23 cellular contexts compared by ENCODE assay signal in genomic region chr6:161232467-161232866, GRCh38. TPM values are rescaled to one million over a fixed set of nuclear protein-coding genes. Genes with fewer than 3 reads are reported as not detected.
DNase-seq lines count a peak whose midpoint lies in the region; ATAC-seq and TF ChIP-seq lines count a peak whose summit lies in the region.
"Had no signal": no experiment of that assay in that cellular context is flagged by ENCODE, and none has a peak within 500 bp of the region (broad histone marks: within the 10 kb centered on the region; RNA-seq: fewer than 3 reads in every experiment).

No MANE protein-coding gene starts in this region.

- no peak overlapping the region for H2BK120ac ChIP-seq in neuronal stem cell (ENCODE audit: low read depth, low read length)

- H3K9me3 Mint-ChIP-seq in brain = peaks cover 0 to 4% (median 0%) of the 10 kb centered on the region in 5 experiments
- H3K9me3 Mint-ChIP-seq in osteocyte (ENCODE audit: unreplicated experiment) = no peaks in the 10 kb centered on the region
- no peaks in the 10 kb centered on the region for H3K9me3 Mint-ChIP-seq in activated naive CD8-positive, alpha-beta T cell treated with anti-CD3 and anti-CD28 coated beads for 36 hours

- H3K4me1 Mint-ChIP-seq in brain = peaks cover 87% of the 10 kb centered on the region
- peaks cover 51% of the 10 kb centered on the region for H3K4me1 Mint-ChIP-seq in osteocyte (ENCODE audit: unreplicated experiment)
- peaks cover 2% of the 10 kb centered on the region for H3K4me1 Mint-ChIP-seq in activated naive CD8-positive, alpha-beta T cell treated with anti-CD3 and anti-CD28 coated beads for 36 hours

- peaks cover 41% of the 10 kb centered on the region for H3K36me3 Mint-ChIP-seq in brain
- no peaks in the 10 kb centered on the region for H3K36me3 Mint-ChIP-seq in osteocyte (ENCODE audit: unreplicated experiment)
- H3K36me3 Mint-ChIP-seq in activated naive CD8-positive, alpha-beta T cell treated with anti-CD3 and anti-CD28 coated beads for 36 hours = peaks cover 10% of the 10 kb centered on the region

- H3K4me3 Mint-ChIP-seq in brain (no peak overlapping the region), osteocyte (ENCODE audit: unreplicated experiment) (no peak overlapping the region)
- no peak overlapping the region for H3K4me3 Mint-ChIP-seq in activated naive CD8-positive, alpha-beta T cell treated with anti-CD3 and anti-CD28 coated beads for 36 hours

- H2AFZ ChIP-seq in neuronal stem cell (ENCODE audit: low read length) = no peak overlapping the region

- no peak overlapping the region for H3K23ac ChIP-seq in neuronal stem cell (ENCODE audit: low read depth, low read length, poor library complexity)

- no peak overlapping the region for H3K4me2 ChIP-seq in neuronal stem cell (ENCODE audit: insufficient read depth, low read length, poor library complexity, severe bottlenecking)

- H3K9ac ChIP-seq in neuronal stem cell (ENCODE audit: low read depth, low read length, poor library complexity) = no peak overlapping the region

- no peak for ATAC-seq in HG03354 (IDR thresholded peaks at IDR 0.05; ENCODE audit: poor library complexity, severe bottlenecking, unreplicated experiment)
- ATAC-seq in HG03442 (IDR thresholded peaks at IDR 0.05; ENCODE audit: unreplicated experiment) = no peak
- ATAC-seq: HCT116, Panc1 had no signal

- H3K9me3 ChIP-seq in neuronal stem cell (replicated peaks in 1 of 2; ENCODE audit: control insufficient read depth in 2 of 2, insufficient read depth in 1 of 2, low read depth in 1 of 2, low read length in 2 of 2) = peaks cover 0 to 2% of the 10 kb centered on the region in 2 donors

- peak overlapping the region; percentile 58 for H3K18ac ChIP-seq in neuronal stem cell (ENCODE audit: low read length)

- peak overlapping the region in 3 of 5 experiments; percentile 39 to 95 (median 82) for H3K27ac Mint-ChIP-seq in brain
- no peak overlapping the region for H3K27ac Mint-ChIP-seq in osteocyte (ENCODE audit: unreplicated experiment)
- no peak overlapping the region for H3K27ac Mint-ChIP-seq in activated naive CD8-positive, alpha-beta T cell treated with anti-CD3 and anti-CD28 coated beads for 36 hours

- no peak overlapping the region for H2BK12ac ChIP-seq in neuronal stem cell (ENCODE audit: low read length)

- H3K27me3 Mint-ChIP-seq in brain = peaks cover 4% of the 10 kb centered on the region
- H3K27me3 Mint-ChIP-seq in osteocyte (ENCODE audit: unreplicated experiment) = no peaks in the 10 kb centered on the region
- no peaks in the 10 kb centered on the region for H3K27me3 Mint-ChIP-seq in activated naive CD8-positive, alpha-beta T cell treated with anti-CD3 and anti-CD28 coated beads for 36 hours

- H3K79me1 ChIP-seq in neuronal stem cell (ENCODE audit: low read depth, low read length) = peaks cover 3% of the 10 kb centered on the region

- no peak overlapping the region for H4K8ac ChIP-seq in neuronal stem cell (ENCODE audit: low read depth, low read length)

- H3K36me3 ChIP-seq in neuronal stem cell (replicated peaks in 1 of 2; ENCODE audit: control insufficient read depth in 2 of 2, insufficient read depth in 2 of 2, low read length in 2 of 2) = peaks cover 5 to 36% of the 10 kb centered on the region in 2 donors

- WGBS in neuronal stem cell (ENCODE audit: extremely low coverage in 2 of 2, insufficient read length in 2 of 2, insufficient replicate concordance in 1 of 2), 2 donors = no CpG with 5 or more reads among the region's 11 CpGs

- no peak overlapping the region for H2BK15ac ChIP-seq in neuronal stem cell (ENCODE audit: low read length)

- H3K4ac ChIP-seq in neuronal stem cell (ENCODE audit: low read length) = no peak overlapping the region

- no peak overlapping the region for H3K14ac ChIP-seq in neuronal stem cell (ENCODE audit: low read length)

- H3K27me3 ChIP-seq in layer of hippocampus (ENCODE audit: control insufficient read depth, insufficient read depth, low read length) (no peaks in the 10 kb centered on the region), neuronal stem cell (ENCODE audit: control insufficient read depth in 3 of 3, insufficient read depth in 3 of 3, low read depth in 1 of 3, low read length in 3 of 3) (no peaks in the 10 kb centered on the region)

- H3K4me3 ChIP-seq in neuronal stem cell (ENCODE audit: low read length in 2 of 2) = peak overlapping the region in 1 of 2 donors; percentile 8

- no peak overlapping the region for H4K91ac ChIP-seq in neuronal stem cell (ENCODE audit: low read depth, low read length, poor library complexity)

- no peak overlapping the region for H2BK5ac ChIP-seq in neuronal stem cell (ENCODE audit: low read length)

- DNase-seq in neuronal stem cell (ENCODE audit: low spot score) (no peak), osteocyte (ENCODE audit: extremely low spot score, unreplicated experiment) (no peak)
- DNase-seq in activated naive CD8-positive, alpha-beta T cell treated with anti-CD3 and anti-CD28 coated beads for 36 hours = no peak
- DNase-seq: Calu3, DMS79 treated with DMSO at 0.1 percent for 48 hours, GF-D8, GOT3, Karpas-422, NCI-H1092, NCI-H1417 treated with DMSO at 0.1 percent for 48 hours, NCI-H1694 treated with DMSO at 0.1 percent for 48 hours, NCI-H2081, NCI-H2227 treated with DMSO at 0.1 percent for 48 hours, NCI-H526 treated with DMSO at 0.1 percent for 48 hours, SHP77 had no signal

- no peak overlapping the region for H2AK5ac ChIP-seq in neuronal stem cell (ENCODE audit: low read depth, low read length)

- H3K4me1 ChIP-seq in neuronal stem cell (ENCODE audit: control insufficient read depth in 2 of 2, insufficient read depth in 1 of 2, low read depth in 1 of 2, low read length in 2 of 2) = peaks cover 13 to 15% of the 10 kb centered on the region in 2 donors

- H3K27ac ChIP-seq in layer of hippocampus (ENCODE audit: low read depth, low read length) (peak overlapping the region; percentile 22), neuronal stem cell (replicated peaks; ENCODE audit: low read length) (no peak overlapping the region)
- H3K27ac ChIP-seq: HL-60, RWPE1 had no signal

- TF ChIP-seq CTCF in brain (conservative IDR thresholded peaks at IDR 0.05) = no peak
- TF ChIP-seq CTCF in osteocyte (IDR thresholded peaks at IDR 0.05) = no peak

RNA-seq across cellular contexts. Expression of gene AGPAT4, which starts 41.4 kb away (rescaled TPM):
- polyA plus RNA-seq in brain (ENCODE audit: insufficient read depth, low read depth, low replicate concordance) = 18.1 TPM
- polyA plus RNA-seq in neuronal stem cell (2013, experiment 1 of 2) = 39.5 TPM
- polyA plus RNA-seq in neuronal stem cell (2013, experiment 2 of 2) = 38.9 TPM
- 8.3 and 10.1 TPM in 2 replicates for total RNA-seq in osteocyte
- 1 to 10 TPM; 1.9 to 2.5 TPM for total RNA-seq in activated naive CD8-positive, alpha-beta T cell treated with anti-CD3 and anti-CD28 coated beads for 36 hours

Comparison
In these comparisons a context has a peak if more than half of its experiments do, and no peak if none do; other contexts are left out.
1. H3K27ac Mint-ChIP-seq: peak in brain (3 of 5); none in osteocyte (single experiment) and activated naive CD8-positive, alpha-beta T cell treated with anti-CD3 and anti-CD28 coated beads for 36 hours (single experiment).